In the genomic region with DNA sequence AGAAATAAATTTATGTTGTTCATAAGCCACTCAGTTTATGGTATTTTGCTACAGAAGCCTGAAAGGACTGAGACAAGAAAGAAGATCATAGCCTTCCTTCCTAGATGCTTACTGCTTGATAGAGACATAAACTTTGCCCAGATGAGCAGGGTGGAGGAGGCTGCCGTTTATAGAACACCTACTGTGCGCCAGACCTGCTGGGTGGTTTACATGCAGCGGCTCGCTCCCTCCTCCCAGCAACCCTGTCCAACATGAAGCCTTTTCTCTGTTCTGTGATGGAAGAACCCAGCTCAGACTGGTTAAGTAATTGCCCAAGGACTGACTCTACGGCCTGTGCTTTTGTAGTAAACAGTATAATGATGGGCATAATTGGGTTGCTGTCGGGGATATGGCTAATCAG, we compare ENCODE assay signal across 21 cellular contexts. TPM values are rescaled to one million over a fixed set of nuclear protein-coding genes. Genes with fewer than 3 reads are reported as not detected.
"Had no signal": no experiment of that assay in that cellular context is flagged by ENCODE, and none has a peak within 500 bp of the region (broad histone marks: within the 10 kb centered on the region; RNA-seq: fewer than 3 reads in every experiment).

No MANE protein-coding gene starts in this region.

- H3K79me2 ChIP-seq: parathyroid adenoma had no signal

- DNase-seq: activated CD4-positive, alpha-beta memory T cell treated with anti-CD3 and anti-CD28 coated beads for 36 hours; activated CD4-positive, alpha-beta T cell treated with anti-CD3 and anti-CD28 coated beads for 4 hours; colonic mucosa; erythroblast; foreskin melanocyte; kidney glomerular epithelial cell; mesendoderm; naive thymus-derived CD4-positive, alpha-beta T cell; spleen; stimulated activated CD4-positive, alpha-beta T cell treated with anti-CD3 and anti-CD28 coated beads, Interleukin-4, amount 100 ng/mL, for 4 hours; SW 1271; transverse colon had no signal

- FAIRE-seq: TTC549 had no signal

- H3K4me3 Mint-ChIP-seq: activated CD4-positive, alpha-beta memory T cell treated with anti-CD3 and anti-CD28 coated beads for 36 hours; activated naive CD8-positive, alpha-beta T cell; naive thymus-derived CD4-positive, alpha-beta T cell; stimulated activated memory B cell treated with anti-CD40 and anti-IgM and Interleukin-4, amounts not matched to agents 10 μg/mL and 1 μg/mL and 100 μg/mL, for 72 hours; WTC11 had no signal

- H3K4me3 ChIP-seq: cardiac muscle cell, colonic mucosa, spleen, transverse colon, vagina had no signal

- H3K27me3 ChIP-seq: cardiac muscle cell, colonic mucosa, neutrophil, spleen, transverse colon, vagina had no signal

- H3K27ac Mint-ChIP-seq: activated CD4-positive, alpha-beta memory T cell treated with anti-CD3 and anti-CD28 coated beads for 36 hours; activated naive CD8-positive, alpha-beta T cell; naive thymus-derived CD4-positive, alpha-beta T cell; stimulated activated memory B cell treated with anti-CD40 and anti-IgM and Interleukin-4, amounts not matched to agents 10 μg/mL and 1 μg/mL and 100 μg/mL, for 72 hours; WTC11 had no signal

- H3K36me3 ChIP-seq: cardiac muscle cell, colonic mucosa, neutrophil, spleen, transverse colon, vagina had no signal

- H3K27me3 Mint-ChIP-seq: activated naive CD8-positive, alpha-beta T cell; stimulated activated memory B cell treated with anti-CD40 and anti-IgM and Interleukin-4, amounts not matched to agents 10 μg/mL and 1 μg/mL and 100 μg/mL, for 72 hours had no signal

- H3K9ac ChIP-seq: parathyroid adenoma had no signal

- H3K9me3 ChIP-seq: colonic mucosa, neutrophil, spleen, transverse colon, vagina had no signal

- H3K27ac ChIP-seq: colonic mucosa, neutrophil, parathyroid adenoma, spleen, vagina had no signal

- H3K4me1 ChIP-seq: colonic mucosa, parathyroid adenoma had no signal

- H3K9me3 Mint-ChIP-seq: activated CD4-positive, alpha-beta memory T cell treated with anti-CD3 and anti-CD28 coated beads for 36 hours; stimulated activated memory B cell treated with anti-CD40 and anti-IgM and Interleukin-4, amounts not matched to agents 10 μg/mL and 1 μg/mL and 100 μg/mL, for 72 hours had no signal

- H2AFZ ChIP-seq: parathyroid adenoma had no signal

- H3K4me1 Mint-ChIP-seq: stimulated activated memory B cell treated with anti-CD40 and anti-IgM and Interleukin-4, amounts not matched to agents 10 μg/mL and 1 μg/mL and 100 μg/mL, for 72 hours had no signal

- H3K36me3 Mint-ChIP-seq: activated CD4-positive, alpha-beta memory T cell treated with anti-CD3 and anti-CD28 coated beads for 36 hours; activated naive CD8-positive, alpha-beta T cell; naive thymus-derived CD4-positive, alpha-beta T cell; stimulated activated memory B cell treated with anti-CD40 and anti-IgM and Interleukin-4, amounts not matched to agents 10 μg/mL and 1 μg/mL and 100 μg/mL, for 72 hours had no signal

RNA-seq across cellular contexts. Expression of gene CORO2B, which starts 37.0 kb away (rescaled TPM):
- total RNA-seq: T-helper 2 cell treated with Interferon-gamma antibody and Interleukin-4, amounts not matched to agents 100 ng/mL and 5 ng/mL, for 36 hours had no signal
- polyA plus RNA-seq: naive thymus-derived CD4-positive, alpha-beta T cell had no signal
